Comparison of ENCODE assay signal across 15 cellular contexts in the genomic region with DNA sequence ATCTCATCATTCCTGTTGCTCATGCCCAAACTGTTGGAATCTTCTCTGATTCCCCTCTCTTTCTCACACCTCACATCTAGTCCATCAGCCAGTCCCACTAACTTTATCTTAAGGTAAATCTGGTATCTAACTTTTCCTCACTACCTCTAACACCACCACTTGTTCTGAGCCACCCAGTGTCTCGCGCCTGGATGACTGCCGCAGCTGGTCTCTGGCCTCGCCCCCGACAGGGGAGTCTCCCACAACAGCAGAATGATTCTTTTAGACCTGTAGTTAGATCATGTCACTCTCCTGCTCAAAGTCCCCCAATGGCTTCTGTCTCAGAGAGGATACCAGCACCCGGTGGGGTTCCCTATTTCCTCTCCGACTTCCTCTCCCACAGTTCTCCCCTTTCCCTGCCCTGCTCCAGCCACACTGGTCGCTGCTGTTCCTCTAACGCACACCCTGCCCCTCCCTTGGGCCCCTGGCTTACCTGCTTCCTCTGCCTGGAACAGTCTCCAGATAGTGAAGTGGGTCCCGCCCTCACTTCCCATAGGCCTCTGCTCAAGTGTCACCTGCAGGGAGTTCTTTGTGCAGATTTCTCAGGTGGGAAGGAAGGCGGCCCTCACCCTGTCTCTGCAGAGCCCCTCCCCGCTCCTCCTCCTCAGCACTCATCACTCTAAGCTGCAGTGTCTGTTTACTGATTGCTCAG.
"Had no signal": no experiment of that assay in that cellular context is flagged by ENCODE, and none has a peak within 500 bp of the region (broad histone marks: within the 10 kb centered on the region; RNA-seq: fewer than 3 reads in every experiment).

No MANE protein-coding gene starts in this region.

- H3K36me3 Mint-ChIP-seq: naive thymus-derived CD8-positive, alpha-beta T cell had no signal

- H3K4me3 Mint-ChIP-seq: naive thymus-derived CD8-positive, alpha-beta T cell had no signal

- H3K36me3 ChIP-seq: ovary, tibial nerve had no signal

- H3K4me3 ChIP-seq: dorsolateral prefrontal cortex, mucosa of descending colon, ovary, smooth muscle cell, tibial nerve had no signal

- H3K27ac ChIP-seq: ovary, tibial nerve had no signal

- ATAC-seq: esophagus mucosa; mucosa of descending colon; naive thymus-derived CD8-positive, alpha-beta T cell had no signal

- H3K27ac Mint-ChIP-seq: naive thymus-derived CD8-positive, alpha-beta T cell had no signal

- H3K9me3 ChIP-seq: mucosa of descending colon, ovary, tibial nerve had no signal

- H3K9me3 Mint-ChIP-seq: naive thymus-derived CD8-positive, alpha-beta T cell had no signal

- DNase-seq: central memory CD4-positive, alpha-beta T cell; cortex of kidney; dorsolateral prefrontal cortex; effector CD8-positive, alpha-beta T cell; islet precursor cell; left ventricle myocardium superior; naive thymus-derived CD8-positive, alpha-beta T cell; ovary; right cardiac atrium; stimulated activated CD4-positive, alpha-beta T cell treated with anti-CD3 and anti-CD28 coated beads, Interleukin-2, amount 100 ng/mL, for 48 hours; stimulated activated naive CD4-positive, alpha-beta T cell treated with Interleukin-2 at 50 U/mL for 16 hours had no signal

- H3K27me3 ChIP-seq: dorsolateral prefrontal cortex, ovary, tibial nerve had no signal

- H3K27me3 Mint-ChIP-seq: naive thymus-derived CD8-positive, alpha-beta T cell had no signal

- H3K4me1 ChIP-seq: tibial nerve had no signal
